Comparison of ENCODE assay signal across 23 cellular contexts in genomic region chr3:124745756-124746155, GRCh38. TPM values are rescaled to one million over a fixed set of nuclear protein-coding genes. Genes with fewer than 3 reads are reported as not detected.
DNase-seq lines count a peak whose midpoint lies in the region; ATAC-seq and TF ChIP-seq lines count a peak whose summit lies in the region.
"Had no signal": no experiment of that assay in that cellular context is flagged by ENCODE, and none has a peak within 500 bp of the region (broad histone marks: within the 10 kb centered on the region; RNA-seq: fewer than 3 reads in every experiment).

No MANE protein-coding gene starts in this region.

- H3K14ac ChIP-seq in neuronal stem cell (ENCODE audit: low read length) = no peak overlapping the region

- H3K9ac ChIP-seq in neuronal stem cell (ENCODE audit: low read depth, low read length, poor library complexity) = no peak overlapping the region
- H3K9ac ChIP-seq: BLaER1, KMS-11 had no signal

- H2BK5ac ChIP-seq in neuronal stem cell (ENCODE audit: low read length) = no peak overlapping the region

- H3K27ac ChIP-seq in RWPE1 = peak overlapping the region; percentile 59
- peak overlapping the region; percentile 21 to 70 (median 38) for H3K27ac ChIP-seq in esophagus squamous epithelium
- H3K27ac ChIP-seq in thyroid gland = no peak overlapping the region
- H3K27ac ChIP-seq in upper lobe of left lung = no peak overlapping the region
- no peak overlapping the region for H3K27ac ChIP-seq in neuronal stem cell (replicated peaks; ENCODE audit: low read length)
- H3K27ac ChIP-seq: A549, BLaER1, KMS-11 had no signal

- H4K8ac ChIP-seq in neuronal stem cell (ENCODE audit: low read depth, low read length) = no peak overlapping the region

- no peak overlapping the region for H3K4me3 ChIP-seq in esophagus squamous epithelium
- H3K4me3 ChIP-seq in thyroid gland (replicated peaks in 1 of 3) = no peak overlapping the region
- H3K4me3 ChIP-seq in upper lobe of left lung = no peak overlapping the region
- H3K4me3 ChIP-seq in neuronal stem cell (ENCODE audit: low read length in 2 of 2) = no peak overlapping the region
- H3K4me3 ChIP-seq: A549, BLaER1 had no signal

- H3K27me3 ChIP-seq in esophagus squamous epithelium (no peaks in the 10 kb centered on the region), thyroid gland (no peaks in the 10 kb centered on the region), upper lobe of left lung (no peaks in the 10 kb centered on the region), neuronal stem cell (ENCODE audit: control insufficient read depth in 3 of 3, insufficient read depth in 3 of 3, low read depth in 1 of 3, low read length in 3 of 3) (no peaks in the 10 kb centered on the region)
- H3K27me3 ChIP-seq: BLaER1 had no signal

- peaks cover 4 to 35% (median 10%) of the 10 kb centered on the region in 3 donors for H3K4me1 ChIP-seq in esophagus squamous epithelium
- peaks cover 4 to 5% of the 10 kb centered on the region in 2 donors for H3K4me1 ChIP-seq in thyroid gland
- no peaks in the 10 kb centered on the region for H3K4me1 ChIP-seq in upper lobe of left lung
- H3K4me1 ChIP-seq in neuronal stem cell (ENCODE audit: control insufficient read depth in 2 of 2, insufficient read depth in 1 of 2, low read depth in 1 of 2, low read length in 2 of 2) = peaks cover 0 to 1% of the 10 kb centered on the region in 2 donors
- H3K4me1 ChIP-seq: BLaER1 had no signal

- ATAC-seq in activated naive CD4-positive, alpha-beta T cell treated with anti-CD3 and anti-CD28 coated beads, Interleukin-2, amount 50 U/mL, for 72 hours = no peak
- ATAC-seq in upper lobe of left lung (ENCODE audit: low FRiP score in 2 of 2) = no peak
- ATAC-seq in HG03196 (IDR thresholded peaks at IDR 0.05; ENCODE audit: unreplicated experiment) = no peak

- peaks cover 0 to 5% of the 10 kb centered on the region in 2 donors for H3K36me3 Mint-ChIP-seq in activated naive CD4-positive, alpha-beta T cell treated with anti-CD3 and anti-CD28 coated beads, Interleukin-2, amount 50 U/mL, for 72 hours

- no peak overlapping the region for H2AFZ ChIP-seq in neuronal stem cell (ENCODE audit: low read length)

- H3K18ac ChIP-seq in neuronal stem cell (ENCODE audit: low read length) = no peak overlapping the region

- no peak for TF ChIP-seq EP300 in upper lobe of left lung (IDR thresholded peaks at IDR 0.05)

- CTCF ChIA-PET in RWPE1 (lab: Yijun Ruan, JAX) = interaction anchor here (0.7 kb wide), 1 partner anchor 15 kb away, joined by 3 read pairs; no protein-coding TSS in a partner anchor

- POLR2A ChIA-PET in RWPE1 (lab: Yijun Ruan, JAX; ENCODE audit: low non-redundant PET) = no interaction called here

- DNase-seq in activated naive CD4-positive, alpha-beta T cell treated with anti-CD3 and anti-CD28 coated beads, Interleukin-2, amount 50 U/mL, for 72 hours (ENCODE audit: low spot score in 2 of 2) = no peak
- no peak for DNase-seq in activated naive CD4-positive, alpha-beta T cell treated with anti-CD3 and anti-CD28 coated beads, Interleukin-2, amount 50 U/mL, for 16 hours
- DNase-seq in RWPE1 (ENCODE audit: low spot score) (no peak), esophagus squamous epithelium (lab: John Stamatoyannopoulos, UW) (no peak), thyroid gland (peak; percentile 31 to 37), upper lobe of left lung (no peak), neuronal stem cell (ENCODE audit: low spot score) (no peak)
- DNase-seq: Caco-2; CD4-positive, alpha-beta memory T cell; DMS53; H9; HFFc6; NCI-H1092 treated with DMSO at 0.1 percent for 48 hours; NCI-H1436 treated with DMSO at 0.1 percent for 48 hours; NCI-H1930; NCI-H226; NCI-H510A treated with DMSO at 0.1 percent for 48 hours; NCI-H748 treated with DMSO at 0.1 percent for 48 hours; NK-92 treated with Interleukin-12 subunit alpha and Interleukin-12 subunit beta, amount 100 ng/mL, for 24 hours had no signal

- H3K27ac Mint-ChIP-seq in activated naive CD4-positive, alpha-beta T cell treated with anti-CD3 and anti-CD28 coated beads, Interleukin-2, amount 50 U/mL, for 72 hours = peak overlapping the region; percentile 15 to 40
- H3K27ac Mint-ChIP-seq: HFFc6 had no signal

- TF ChIP-seq CTCF in RWPE1 (conservative IDR thresholded peaks at IDR 0.05; ENCODE audit: low read depth) (no peak), esophagus squamous epithelium (IDR thresholded peaks at IDR 0.05) (no peak), thyroid gland (IDR thresholded peaks at IDR 0.05) (peak in 1 of 6 experiments; percentile 22), upper lobe of left lung (IDR thresholded peaks at IDR 0.05) (no peak)

- H3K23ac ChIP-seq in neuronal stem cell (ENCODE audit: low read depth, low read length, poor library complexity) = no peak overlapping the region

- H3K9me3 Mint-ChIP-seq in activated naive CD4-positive, alpha-beta T cell treated with anti-CD3 and anti-CD28 coated beads, Interleukin-2, amount 50 U/mL, for 72 hours = no peaks in the 10 kb centered on the region
- H3K9me3 Mint-ChIP-seq: CD4-positive, alpha-beta memory T cell; HFFc6 had no signal

- TF ChIP-seq POLR2A in esophagus squamous epithelium (IDR thresholded peaks at IDR 0.05) (no peak), thyroid gland (IDR thresholded peaks at IDR 0.05) (no peak), upper lobe of left lung (IDR thresholded peaks at IDR 0.05) (no peak)

- H3K79me1 ChIP-seq in neuronal stem cell (ENCODE audit: low read depth, low read length) = no peaks in the 10 kb centered on the region

- WGBS in esophagus squamous epithelium, 2 donors = 74 to 91% methylated on average over 2 to 4 of the region's 6 CpGs
- WGBS in thyroid gland, 2 donors = 82 to 90% methylated on average over 6 of the region's 6 CpGs
- WGBS in upper lobe of left lung, 2 donors = 94 to 100% methylated on average over 3 to 6 of the region's 6 CpGs
- no CpG with 5 or more reads among the region's 6 CpGs for WGBS in neuronal stem cell (ENCODE audit: extremely low coverage in 2 of 2, insufficient read length in 2 of 2, insufficient replicate concordance in 1 of 2), 2 donors

- H2AK5ac ChIP-seq in neuronal stem cell (ENCODE audit: low read depth, low read length) = no peak overlapping the region

- H3K36me3 ChIP-seq in esophagus squamous epithelium (peaks cover 7 to 68% (median 16%) of the 10 kb centered on the region in 3 donors), thyroid gland (peaks cover 20 to 26% of the 10 kb centered on the region in 2 donors), upper lobe of left lung (peaks cover 10 to 68% (median 34%) of the 10 kb centered on the region in 4 donors), neuronal stem cell (replicated peaks in 1 of 2; ENCODE audit: control insufficient read depth in 2 of 2, insufficient read depth in 2 of 2, low read length in 2 of 2) (peaks cover 21 to 66% of the 10 kb centered on the region in 2 donors)

- H3K4ac ChIP-seq in neuronal stem cell (ENCODE audit: low read length) = no peak overlapping the region

- no peaks in the 10 kb centered on the region for H3K9me3 ChIP-seq in esophagus squamous epithelium
- no peaks in the 10 kb centered on the region for H3K9me3 ChIP-seq in thyroid gland
- no peaks in the 10 kb centered on the region for H3K9me3 ChIP-seq in upper lobe of left lung
- no peaks in the 10 kb centered on the region for H3K9me3 ChIP-seq in neuronal stem cell (replicated peaks in 1 of 2; ENCODE audit: control insufficient read depth in 2 of 2, insufficient read depth in 1 of 2, low read depth in 1 of 2, low read length in 2 of 2)
- H3K9me3 ChIP-seq: A549, Caco-2 had no signal

- no peak overlapping the region for H3K4me2 ChIP-seq in neuronal stem cell (ENCODE audit: insufficient read depth, low read length, poor library complexity, severe bottlenecking)
- H3K4me2 ChIP-seq: A549, BLaER1, KMS-11 had no signal

- intact Hi-C loops in esophagus squamous epithelium (cut with DNase I) (no loop called here), thyroid gland (cut with DNase I) (no loop called here)

- H2BK15ac ChIP-seq in neuronal stem cell (ENCODE audit: low read length) = no peak overlapping the region

- no peak overlapping the region for H2BK120ac ChIP-seq in neuronal stem cell (ENCODE audit: low read depth, low read length)

- H4K91ac ChIP-seq in neuronal stem cell (ENCODE audit: low read depth, low read length, poor library complexity) = no peak overlapping the region

- H2BK12ac ChIP-seq in neuronal stem cell (ENCODE audit: low read length) = no peak overlapping the region

RNA-seq across cellular contexts. Expression of gene UMPS, which starts 15.5 kb away (rescaled TPM):
- 10 to 100 TPM; 32.2 to 45.6 TPM for total RNA-seq in activated naive CD4-positive, alpha-beta T cell treated with anti-CD3 and anti-CD28 coated beads, Interleukin-2, amount 50 U/mL, for 72 hours
- total RNA-seq in esophagus squamous epithelium (10 to 100 TPM; 11.6 to 33.5 (median 29.2) TPM), thyroid gland (10 to 100 TPM; 18.5 to 37.4 (median 25.5) TPM), upper lobe of left lung (10 to 100 TPM in 5 of 6 donors, 1 to 10 TPM in 1; 5.0 to 26.2 (median 23.7) TPM)
- polyA plus RNA-seq in neuronal stem cell (2013, experiment 1 of 2) = 13.8 TPM
- polyA plus RNA-seq in neuronal stem cell (2013, experiment 2 of 2) = 13.2 TPM

Comparison
In these comparisons a context has a peak if more than half of its experiments do, and no peak if none do; other contexts are left out.
1. DNase-seq: peak in thyroid gland (2 of 2); none in activated naive CD4-positive, alpha-beta T cell treated with anti-CD3 and anti-CD28 coated beads, Interleukin-2, amount 50 U/mL, for 72 hours (0 of 2), activated naive CD4-positive, alpha-beta T cell treated with anti-CD3 and anti-CD28 coated beads, Interleukin-2, amount 50 U/mL, for 16 hours (single experiment), RWPE1 (single experiment), esophagus squamous epithelium (single experiment), upper lobe of left lung (0 of 2) and neuronal stem cell (single experiment).
2. H3K27ac ChIP-seq: peak in RWPE1 (single experiment) and esophagus squamous epithelium (4 of 4); none in thyroid gland (0 of 3), upper lobe of left lung (0 of 4) and neuronal stem cell (single experiment).